ENCODE assay signal across 25 cellular contexts in the genomic region with DNA sequence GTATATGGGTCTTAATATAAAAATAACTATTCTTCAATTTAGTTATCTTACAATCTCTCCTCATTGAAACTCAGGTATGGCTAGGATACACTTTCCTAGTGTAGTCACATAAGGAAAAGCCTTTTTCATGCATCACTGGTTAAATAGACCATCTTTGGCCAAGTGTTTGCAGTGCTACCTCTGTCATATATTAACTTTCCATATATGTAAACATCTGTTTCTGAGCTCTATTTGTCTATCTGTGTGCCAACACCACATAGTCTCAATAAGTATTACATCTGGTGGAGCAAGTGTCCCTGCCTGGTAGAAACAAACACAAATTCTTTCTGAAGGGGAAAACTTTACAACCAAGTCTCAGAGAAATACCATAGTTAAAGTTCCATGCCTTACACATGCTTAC.
"Had no signal": no experiment of that assay in that cellular context is flagged by ENCODE, and none has a peak within 500 bp of the region (broad histone marks: within the 10 kb centered on the region; RNA-seq: fewer than 3 reads in every experiment).

No MANE protein-coding gene starts in this region.

- H3K4me2 ChIP-seq: smooth muscle cell had no signal

- H3K36me3 ChIP-seq: ovary, prostate gland, uterus had no signal

- DNase-seq: activated CD4-positive, alpha-beta memory T cell treated with anti-CD3 and anti-CD28 coated beads, Interleukin-2, amount 10 ng/mL, durations not matched to agents 7 days and 5 days; activated CD4-positive, alpha-beta T cell treated with anti-CD3 and anti-CD28 coated beads, Interleukin-2, amount 10 ng/mL, durations not matched to agents 24 days and 14 days; activated CD4-positive, CD25-positive, alpha-beta regulatory T cell treated with anti-CD3 and anti-CD28 coated beads, Interleukin-2, amount 50 U/mL, for 72 hours; activated naive CD4-positive, alpha-beta T cell treated with Interleukin-2 at 50 U/mL for 16 hours; activated T-cell treated with anti-CD3 and anti-CD28 coated beads, Interleukin-2, amount 50 U/mL, for 72 hours; anterior cingulate cortex; endodermal cell; foreskin fibroblast; head of caudate nucleus; hippocampal formation; naive thymus-derived CD4-positive, alpha-beta T cell; ovary; stimulated activated CD4-positive, alpha-beta T cell treated with anti-CD3 and anti-CD28 coated beads, Interleukin-1b, Interleukin-23, amount 100 ng/mL, for 48 hours; stimulated activated CD4-positive, alpha-beta T cell treated with anti-CD3 and anti-CD28 coated beads, Interleukin-4, amount 100 ng/mL, for 4 hours; stimulated activated CD8-positive, alpha-beta memory T cell treated with anti-CD3 and anti-CD28 coated beads, Interleukin-4, amount 100 ng/mL, for 48 hours; stimulated activated naive CD8-positive, alpha-beta T cell treated with anti-CD3 and anti-CD28 coated beads, Interleukin-15, amount 100 ng/mL, for 72 hours; substantia nigra; T-helper 9 cell; uterus had no signal

- H3K9me3 ChIP-seq: ovary, prostate gland, uterus had no signal

- H3K4me3 ChIP-seq: ovary, prostate gland, smooth muscle cell, uterus had no signal

- ATAC-seq: activated T-cell treated with anti-CD3 and anti-CD28 coated beads, Interleukin-2, amount 50 U/mL, for 72 hours; esophagus mucosa; naive thymus-derived CD4-positive, alpha-beta T cell; stimulated activated memory B cell treated with anti-CD40 and anti-IgM and Interleukin-4, amounts not matched to agents 10 μg/mL and 1 μg/mL and 100 μg/mL, for 72 hours; stimulated activated naive CD8-positive, alpha-beta T cell treated with anti-CD3 and anti-CD28 coated beads, Interleukin-15, amount 100 ng/mL, for 72 hours had no signal

- H3K27me3 ChIP-seq: ovary, uterus had no signal

- H3K4me1 ChIP-seq: prostate gland, uterus had no signal

- H3K27ac ChIP-seq: ovary, prostate gland, uterus had no signal

- FAIRE-seq: bronchial epithelial cell, keratinocyte had no signal
